ENCODE assay signal across 1 cellular context in the genomic region with DNA sequence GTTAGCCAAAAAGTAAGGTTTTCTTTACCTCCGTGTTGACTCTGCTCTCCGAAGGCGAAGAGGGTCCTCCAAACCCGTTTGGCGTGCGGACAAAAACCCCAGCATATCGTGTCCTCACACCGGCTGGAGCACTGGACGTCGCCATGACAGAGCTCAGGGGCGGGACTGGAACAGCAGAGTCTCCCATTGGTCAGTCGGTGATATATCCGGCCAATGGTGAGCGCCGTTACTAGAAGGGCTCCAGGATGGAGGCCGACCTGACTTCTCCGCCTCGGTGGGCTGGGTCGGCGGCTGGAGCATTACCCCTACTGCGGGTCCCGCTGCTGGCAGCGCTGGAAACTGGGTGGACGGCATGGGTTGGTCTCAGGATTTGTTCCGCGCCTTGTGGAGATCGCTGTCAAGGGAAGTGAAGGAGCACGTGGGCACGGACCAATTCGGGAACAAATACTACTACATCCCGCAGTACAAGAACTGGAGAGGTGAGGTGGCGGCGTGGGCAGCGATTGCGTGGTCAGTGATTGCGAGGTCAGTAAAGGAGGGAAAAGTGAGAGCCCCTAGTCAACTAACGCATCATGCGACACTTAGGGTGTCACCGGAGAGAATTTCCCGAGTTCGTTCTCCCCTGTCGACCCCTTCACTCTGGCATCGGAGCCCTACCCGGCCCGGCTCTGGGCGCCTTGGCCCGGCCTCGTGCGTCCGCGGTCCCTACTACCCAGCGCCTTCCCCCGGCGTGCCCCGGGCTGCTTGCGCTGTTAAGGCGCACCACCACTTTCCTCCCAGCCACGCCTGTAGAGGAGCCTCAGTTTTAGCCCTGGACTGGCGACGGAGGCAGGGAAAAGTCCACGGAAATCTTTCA.
TF ChIP-seq lines count a peak whose summit lies in the region.

A gene with protein sequence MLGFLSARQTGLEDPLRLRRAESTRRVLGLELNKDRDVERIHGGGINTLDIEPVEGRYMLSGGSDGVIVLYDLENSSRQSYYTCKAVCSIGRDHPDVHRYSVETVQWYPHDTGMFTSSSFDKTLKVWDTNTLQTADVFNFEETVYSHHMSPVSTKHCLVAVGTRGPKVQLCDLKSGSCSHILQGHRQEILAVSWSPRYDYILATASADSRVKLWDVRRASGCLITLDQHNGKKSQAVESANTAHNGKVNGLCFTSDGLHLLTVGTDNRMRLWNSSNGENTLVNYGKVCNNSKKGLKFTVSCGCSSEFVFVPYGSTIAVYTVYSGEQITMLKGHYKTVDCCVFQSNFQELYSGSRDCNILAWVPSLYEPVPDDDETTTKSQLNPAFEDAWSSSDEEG (minus strand): TSS at position 167 of the 856 bp plus-strand sequence. CDS start 62 bp downstream, at position 105.
A gene with protein sequence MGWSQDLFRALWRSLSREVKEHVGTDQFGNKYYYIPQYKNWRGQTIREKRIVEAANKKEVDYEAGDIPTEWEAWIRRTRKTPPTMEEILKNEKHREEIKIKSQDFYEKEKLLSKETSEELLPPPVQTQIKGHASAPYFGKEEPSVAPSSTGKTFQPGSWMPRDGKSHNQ (plus strand): TSS at position 302 of the 856 bp plus-strand sequence. CDS start 51 bp downstream, at position 353.

TF ChIP-seq in HepG2, 621 proteins besides CTCF, POLR2A, EP300 and RAD21 (continued from another document and continues in another):
- TF ChIP-seq, protein P1, sequence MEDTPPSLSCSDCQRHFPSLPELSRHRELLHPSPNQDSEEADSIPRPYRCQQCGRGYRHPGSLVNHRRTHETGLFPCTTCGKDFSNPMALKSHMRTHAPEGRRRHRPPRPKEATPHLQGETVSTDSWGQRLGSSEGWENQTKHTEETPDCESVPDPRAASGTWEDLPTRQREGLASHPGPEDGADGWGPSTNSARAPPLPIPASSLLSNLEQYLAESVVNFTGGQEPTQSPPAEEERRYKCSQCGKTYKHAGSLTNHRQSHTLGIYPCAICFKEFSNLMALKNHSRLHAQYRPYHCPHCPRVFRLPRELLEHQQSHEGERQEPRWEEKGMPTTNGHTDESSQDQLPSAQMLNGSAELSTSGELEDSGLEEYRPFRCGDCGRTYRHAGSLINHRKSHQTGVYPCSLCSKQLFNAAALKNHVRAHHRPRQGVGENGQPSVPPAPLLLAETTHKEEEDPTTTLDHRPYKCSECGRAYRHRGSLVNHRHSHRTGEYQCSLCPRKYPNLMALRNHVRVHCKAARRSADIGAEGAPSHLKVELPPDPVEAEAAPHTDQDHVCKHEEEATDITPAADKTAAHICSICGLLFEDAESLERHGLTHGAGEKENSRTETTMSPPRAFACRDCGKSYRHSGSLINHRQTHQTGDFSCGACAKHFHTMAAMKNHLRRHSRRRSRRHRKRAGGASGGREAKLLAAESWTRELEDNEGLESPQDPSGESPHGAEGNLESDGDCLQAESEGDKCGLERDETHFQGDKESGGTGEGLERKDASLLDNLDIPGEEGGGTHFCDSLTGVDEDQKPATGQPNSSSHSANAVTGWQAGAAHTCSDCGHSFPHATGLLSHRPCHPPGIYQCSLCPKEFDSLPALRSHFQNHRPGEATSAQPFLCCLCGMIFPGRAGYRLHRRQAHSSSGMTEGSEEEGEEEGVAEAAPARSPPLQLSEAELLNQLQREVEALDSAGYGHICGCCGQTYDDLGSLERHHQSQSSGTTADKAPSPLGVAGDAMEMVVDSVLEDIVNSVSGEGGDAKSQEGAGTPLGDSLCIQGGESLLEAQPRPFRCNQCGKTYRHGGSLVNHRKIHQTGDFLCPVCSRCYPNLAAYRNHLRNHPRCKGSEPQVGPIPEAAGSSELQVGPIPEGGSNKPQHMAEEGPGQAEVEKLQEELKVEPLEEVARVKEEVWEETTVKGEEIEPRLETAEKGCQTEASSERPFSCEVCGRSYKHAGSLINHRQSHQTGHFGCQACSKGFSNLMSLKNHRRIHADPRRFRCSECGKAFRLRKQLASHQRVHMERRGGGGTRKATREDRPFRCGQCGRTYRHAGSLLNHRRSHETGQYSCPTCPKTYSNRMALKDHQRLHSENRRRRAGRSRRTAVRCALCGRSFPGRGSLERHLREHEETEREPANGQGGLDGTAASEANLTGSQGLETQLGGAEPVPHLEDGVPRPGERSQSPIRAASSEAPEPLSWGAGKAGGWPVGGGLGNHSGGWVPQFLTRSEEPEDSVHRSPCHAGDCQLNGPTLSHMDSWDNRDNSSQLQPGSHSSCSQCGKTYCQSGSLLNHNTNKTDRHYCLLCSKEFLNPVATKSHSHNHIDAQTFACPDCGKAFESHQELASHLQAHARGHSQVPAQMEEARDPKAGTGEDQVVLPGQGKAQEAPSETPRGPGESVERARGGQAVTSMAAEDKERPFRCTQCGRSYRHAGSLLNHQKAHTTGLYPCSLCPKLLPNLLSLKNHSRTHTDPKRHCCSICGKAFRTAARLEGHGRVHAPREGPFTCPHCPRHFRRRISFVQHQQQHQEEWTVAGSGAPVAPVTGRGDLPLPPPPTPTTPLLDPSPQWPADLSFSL (CRISPR knock-in tag; IDR thresholded peaks at IDR 0.05), result no peak
- TF ChIP-seq JARID2 (CRISPR knock-in tag; IDR thresholded peaks at IDR 0.05; ENCODE audit: insufficient replicate concordance), result no peak
- no peak for TF ChIP-seq TBX3 (IDR thresholded peaks at IDR 0.05; ENCODE audit: borderline replicate concordance)
- 0 out of 2 replicates have a peak, but pooled peaks have one; percentile 42 for TF ChIP-seq WIZ (CRISPR knock-in tag; IDR thresholded peaks at IDR 0.05)
- TF ChIP-seq IKZF1 (IDR thresholded peaks at IDR 0.05), result no peak
- no peak for TF ChIP-seq NAIF1 (CRISPR knock-in tag; IDR thresholded peaks at IDR 0.05; ENCODE audit: borderline replicate concordance)
- peak; percentile 88 for TF ChIP-seq KDM5A (IDR thresholded peaks at IDR 0.05; ENCODE audit: borderline replicate concordance, low read length)
- no peak for TF ChIP-seq ATM (IDR thresholded peaks at IDR 0.05; ENCODE audit: borderline replicate concordance)
- TF ChIP-seq ZNF136 (CRISPR knock-in tag; IDR thresholded peaks at IDR 0.05; ENCODE audit: low read depth), result no peak
- TF ChIP-seq CAMTA2 (CRISPR knock-in tag; IDR thresholded peaks at IDR 0.05; ENCODE audit: borderline replicate concordance), result no peak
- TF ChIP-seq ZBTB20 (CRISPR knock-in tag; IDR thresholded peaks at IDR 0.05; ENCODE audit: borderline replicate concordance, low read depth), result 0 out of 2 replicates have a peak, but pooled peaks have one; percentile 24
- peak; percentile 53; the same call in 1 of the 2 replicates for TF ChIP-seq PHF21A (CRISPR knock-in tag; IDR thresholded peaks at IDR 0.05)
- TF ChIP-seq, protein P2, sequence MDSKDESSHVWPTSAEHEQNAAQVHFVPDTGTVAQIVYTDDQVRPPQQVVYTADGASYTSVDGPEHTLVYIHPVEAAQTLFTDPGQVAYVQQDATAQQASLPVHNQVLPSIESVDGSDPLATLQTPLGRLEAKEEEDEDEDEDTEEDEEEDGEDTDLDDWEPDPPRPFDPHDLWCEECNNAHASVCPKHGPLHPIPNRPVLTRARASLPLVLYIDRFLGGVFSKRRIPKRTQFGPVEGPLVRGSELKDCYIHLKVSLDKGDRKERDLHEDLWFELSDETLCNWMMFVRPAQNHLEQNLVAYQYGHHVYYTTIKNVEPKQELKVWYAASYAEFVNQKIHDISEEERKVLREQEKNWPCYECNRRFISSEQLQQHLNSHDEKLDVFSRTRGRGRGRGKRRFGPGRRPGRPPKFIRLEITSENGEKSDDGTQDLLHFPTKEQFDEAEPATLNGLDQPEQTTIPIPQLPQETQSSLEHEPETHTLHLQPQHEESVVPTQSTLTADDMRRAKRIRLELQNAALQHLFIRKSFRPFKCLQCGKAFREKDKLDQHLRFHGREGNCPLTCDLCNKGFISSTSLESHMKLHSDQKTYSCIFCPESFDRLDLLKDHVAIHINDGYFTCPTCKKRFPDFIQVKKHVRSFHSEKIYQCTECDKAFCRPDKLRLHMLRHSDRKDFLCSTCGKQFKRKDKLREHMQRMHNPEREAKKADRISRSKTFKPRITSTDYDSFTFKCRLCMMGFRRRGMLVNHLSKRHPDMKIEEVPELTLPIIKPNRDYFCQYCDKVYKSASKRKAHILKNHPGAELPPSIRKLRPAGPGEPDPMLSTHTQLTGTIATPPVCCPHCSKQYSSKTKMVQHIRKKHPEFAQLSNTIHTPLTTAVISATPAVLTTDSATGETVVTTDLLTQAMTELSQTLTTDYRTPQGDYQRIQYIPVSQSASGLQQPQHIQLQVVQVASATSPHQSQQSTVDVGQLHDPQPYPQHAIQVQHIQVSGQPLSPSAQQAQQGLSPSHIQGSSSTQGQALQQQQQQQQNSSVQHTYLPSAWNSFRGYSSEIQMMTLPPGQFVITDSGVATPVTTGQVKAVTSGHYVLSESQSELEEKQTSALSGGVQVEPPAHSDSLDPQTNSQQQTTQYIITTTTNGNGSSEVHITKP (CRISPR knock-in tag; IDR thresholded peaks at IDR 0.05; ENCODE audit: low read depth), result no peak
- 0 out of 2 replicates have a peak, but pooled peaks have one; percentile 10 for TF ChIP-seq JUND (CRISPR knock-in tag; IDR thresholded peaks at IDR 0.05)
- no peak for TF ChIP-seq ZMYM3 (CRISPR knock-in tag; IDR thresholded peaks at IDR 0.05)
- TF ChIP-seq, protein P3, sequence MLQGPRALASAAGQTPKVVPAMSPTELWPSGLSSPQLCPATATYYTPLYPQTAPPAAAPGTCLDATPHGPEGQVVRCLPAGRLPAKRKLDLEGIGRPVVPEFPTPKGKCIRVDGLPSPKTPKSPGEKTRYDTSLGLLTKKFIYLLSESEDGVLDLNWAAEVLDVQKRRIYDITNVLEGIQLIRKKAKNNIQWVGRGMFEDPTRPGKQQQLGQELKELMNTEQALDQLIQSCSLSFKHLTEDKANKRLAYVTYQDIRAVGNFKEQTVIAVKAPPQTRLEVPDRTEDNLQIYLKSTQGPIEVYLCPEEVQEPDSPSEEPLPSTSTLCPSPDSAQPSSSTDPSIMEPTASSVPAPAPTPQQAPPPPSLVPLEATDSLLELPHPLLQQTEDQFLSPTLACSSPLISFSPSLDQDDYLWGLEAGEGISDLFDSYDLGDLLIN (CRISPR knock-in tag; IDR thresholded peaks at IDR 0.05; ENCODE audit: borderline replicate concordance), result no peak
- peak; percentile 66 for TF ChIP-seq HOXA3 (CRISPR knock-in tag; IDR thresholded peaks at IDR 0.05)
- TF ChIP-seq, protein P4, sequence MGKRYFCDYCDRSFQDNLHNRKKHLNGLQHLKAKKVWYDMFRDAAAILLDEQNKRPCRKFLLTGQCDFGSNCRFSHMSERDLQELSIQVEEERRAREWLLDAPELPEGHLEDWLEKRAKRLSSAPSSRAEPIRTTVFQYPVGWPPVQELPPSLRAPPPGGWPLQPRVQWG (CRISPR knock-in tag; IDR thresholded peaks at IDR 0.05; ENCODE audit: borderline replicate concordance, low read depth), result no peak
- TF ChIP-seq ZFY (CRISPR knock-in tag; IDR thresholded peaks at IDR 0.05), result peak; percentile 61; the same call in 1 of the 2 replicates
- no peak for TF ChIP-seq ERF (CRISPR knock-in tag; IDR thresholded peaks at IDR 0.05)
- TF ChIP-seq HNF4G (IDR thresholded peaks at IDR 0.05; ENCODE audit: borderline replicate concordance, low read depth, low read length), result no peak
- TF ChIP-seq HNF4G (CRISPR knock-in tag; IDR thresholded peaks at IDR 0.05; ENCODE audit: borderline replicate concordance, low read depth), result no peak
- TF ChIP-seq ZNF598 (CRISPR knock-in tag; IDR thresholded peaks at IDR 0.05; ENCODE audit: borderline replicate concordance), result peak; percentile 65
- peak; percentile 20; the same call in 1 of the 2 replicates for TF ChIP-seq ZNF232 (CRISPR knock-in tag; IDR thresholded peaks at IDR 0.05; ENCODE audit: borderline replicate concordance)
- TF ChIP-seq, protein P5, sequence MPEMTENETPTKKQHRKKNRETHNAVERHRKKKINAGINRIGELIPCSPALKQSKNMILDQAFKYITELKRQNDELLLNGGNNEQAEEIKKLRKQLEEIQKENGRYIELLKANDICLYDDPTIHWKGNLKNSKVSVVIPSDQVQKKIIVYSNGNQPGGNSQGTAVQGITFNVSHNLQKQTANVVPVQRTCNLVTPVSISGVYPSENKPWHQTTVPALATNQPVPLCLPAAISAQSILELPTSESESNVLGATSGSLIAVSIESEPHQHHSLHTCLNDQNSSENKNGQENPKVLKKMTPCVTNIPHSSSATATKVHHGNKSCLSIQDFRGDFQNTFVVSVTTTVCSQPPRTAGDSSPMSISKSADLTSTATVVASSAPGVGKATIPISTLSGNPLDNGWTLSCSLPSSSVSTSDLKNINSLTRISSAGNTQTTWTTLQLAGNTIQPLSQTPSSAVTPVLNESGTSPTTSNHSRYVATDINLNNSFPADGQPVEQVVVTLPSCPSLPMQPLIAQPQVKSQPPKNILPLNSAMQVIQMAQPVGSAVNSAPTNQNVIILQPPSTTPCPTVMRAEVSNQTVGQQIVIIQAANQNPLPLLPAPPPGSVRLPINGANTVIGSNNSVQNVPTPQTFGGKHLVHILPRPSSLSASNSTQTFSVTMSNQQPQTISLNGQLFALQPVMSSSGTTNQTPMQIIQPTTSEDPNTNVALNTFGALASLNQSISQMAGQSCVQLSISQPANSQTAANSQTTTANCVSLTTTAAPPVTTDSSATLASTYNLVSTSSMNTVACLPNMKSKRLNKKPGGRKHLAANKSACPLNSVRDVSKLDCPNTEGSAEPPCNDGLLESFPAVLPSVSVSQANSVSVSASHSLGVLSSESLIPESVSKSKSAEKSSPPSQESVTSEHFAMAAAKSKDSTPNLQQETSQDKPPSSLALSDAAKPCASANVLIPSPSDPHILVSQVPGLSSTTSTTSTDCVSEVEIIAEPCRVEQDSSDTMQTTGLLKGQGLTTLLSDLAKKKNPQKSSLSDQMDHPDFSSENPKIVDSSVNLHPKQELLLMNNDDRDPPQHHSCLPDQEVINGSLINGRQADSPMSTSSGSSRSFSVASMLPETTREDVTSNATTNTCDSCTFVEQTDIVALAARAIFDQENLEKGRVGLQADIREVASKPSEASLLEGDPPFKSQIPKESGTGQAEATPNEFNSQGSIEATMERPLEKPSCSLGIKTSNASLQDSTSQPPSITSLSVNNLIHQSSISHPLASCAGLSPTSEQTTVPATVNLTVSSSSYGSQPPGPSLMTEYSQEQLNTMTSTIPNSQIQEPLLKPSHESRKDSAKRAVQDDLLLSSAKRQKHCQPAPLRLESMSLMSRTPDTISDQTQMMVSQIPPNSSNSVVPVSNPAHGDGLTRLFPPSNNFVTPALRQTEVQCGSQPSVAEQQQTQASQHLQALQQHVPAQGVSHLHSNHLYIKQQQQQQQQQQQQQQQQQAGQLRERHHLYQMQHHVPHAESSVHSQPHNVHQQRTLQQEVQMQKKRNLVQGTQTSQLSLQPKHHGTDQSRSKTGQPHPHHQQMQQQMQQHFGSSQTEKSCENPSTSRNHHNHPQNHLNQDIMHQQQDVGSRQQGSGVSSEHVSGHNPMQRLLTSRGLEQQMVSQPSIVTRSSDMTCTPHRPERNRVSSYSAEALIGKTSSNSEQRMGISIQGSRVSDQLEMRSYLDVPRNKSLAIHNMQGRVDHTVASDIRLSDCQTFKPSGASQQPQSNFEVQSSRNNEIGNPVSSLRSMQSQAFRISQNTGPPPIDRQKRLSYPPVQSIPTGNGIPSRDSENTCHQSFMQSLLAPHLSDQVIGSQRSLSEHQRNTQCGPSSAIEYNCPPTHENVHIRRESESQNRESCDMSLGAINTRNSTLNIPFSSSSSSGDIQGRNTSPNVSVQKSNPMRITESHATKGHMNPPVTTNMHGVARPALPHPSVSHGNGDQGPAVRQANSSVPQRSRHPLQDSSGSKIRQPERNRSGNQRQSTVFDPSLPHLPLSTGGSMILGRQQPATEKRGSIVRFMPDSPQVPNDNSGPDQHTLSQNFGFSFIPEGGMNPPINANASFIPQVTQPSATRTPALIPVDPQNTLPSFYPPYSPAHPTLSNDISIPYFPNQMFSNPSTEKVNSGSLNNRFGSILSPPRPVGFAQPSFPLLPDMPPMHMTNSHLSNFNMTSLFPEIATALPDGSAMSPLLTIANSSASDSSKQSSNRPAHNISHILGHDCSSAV (CRISPR knock-in tag; IDR thresholded peaks at IDR 0.05; ENCODE audit: borderline replicate concordance), result no peak
- TF ChIP-seq MEF2D (CRISPR knock-in tag; IDR thresholded peaks at IDR 0.05), result 0 out of 2 replicates have a peak, but pooled peaks have one; percentile 14
- TF ChIP-seq XBP1 (CRISPR knock-in tag; IDR thresholded peaks at IDR 0.05), result no peak
- peak; percentile 75 for TF ChIP-seq HDAC1 (CRISPR knock-in tag; IDR thresholded peaks at IDR 0.05)
- no peak for TF ChIP-seq KLF15 (CRISPR knock-in tag; IDR thresholded peaks at IDR 0.05; ENCODE audit: borderline replicate concordance)
- TF ChIP-seq SRF (IDR thresholded peaks at IDR 0.05; ENCODE audit: low read depth, low read length), result no peak
- TF ChIP-seq ZNF557 (CRISPR knock-in tag; IDR thresholded peaks at IDR 0.05), result no peak
